Comparison of ENCODE assay signal across 7 cellular contexts in genomic region chr7:94301024-94301588, GRCh38.
DNase-seq lines count a peak whose midpoint lies in the region; ATAC-seq and TF ChIP-seq lines count a peak whose summit lies in the region.

No MANE protein-coding gene starts in this region.

- TF ChIP-seq EP300 in upper lobe of left lung (IDR thresholded peaks at IDR 0.05), result no peak

- H2BK15ac ChIP-seq in IMR-90 (ENCODE audit: low read depth, low read length), result peak overlapping the region; percentile 98

- peak overlapping the region; percentile 100 for H3K23ac ChIP-seq in IMR-90 (ENCODE audit: low read depth, low read length)

- H3K14ac ChIP-seq in IMR-90 (replicated peaks; ENCODE audit: low read depth, low read length), result peak overlapping the region; percentile 100

- POLR2A ChIA-PET in IMR-90 (lab: Charles Lee; ENCODE audit: unreplicated experiment), result interaction anchor here (0.5 to 8.1 kb wide), 8 partner anchors 47 to 132 kb away, joined by 3 to 163 read pairs (median 9); partner anchors contain the start of gene COL1A2

- peak; percentile 98 for DNase-seq in IMR-90
- peak; percentile 67 for DNase-seq in cerebellar cortex (ENCODE audit: low spot score)
- no peak for DNase-seq in left lobe of liver (ENCODE audit: low spot score)
- peak in 1 of 2 donors; percentile 25 for DNase-seq in upper lobe of left lung

- TF ChIP-seq POLR2A in IMR-90 (IDR thresholded peaks at IDR 0.05; ENCODE audit: low read depth, low read length) (peak; percentile 71), upper lobe of left lung (IDR thresholded peaks at IDR 0.05) (no peak)

- ATAC-seq in IMR-90 (ENCODE audit: low read depth) (peak; percentile 80), left lobe of liver (peak; percentile 59), upper lobe of left lung (ENCODE audit: low FRiP score in 2 of 2) (peak; percentile 83 to 91), GM19395 (IDR thresholded peaks at IDR 0.05; ENCODE audit: unreplicated experiment) (no peak), HG03342 (IDR thresholded peaks at IDR 0.05; ENCODE audit: unreplicated experiment) (no peak), HG03095 (IDR thresholded peaks at IDR 0.05; ENCODE audit: unreplicated experiment) (no peak)

- H3K4ac ChIP-seq in IMR-90 (ENCODE audit: low read depth, low read length), result peak overlapping the region; percentile 100

- H2BK120ac ChIP-seq in IMR-90 (ENCODE audit: low read depth, low read length), result peak overlapping the region; percentile 99

- H3K9me3 ChIP-seq in IMR-90 (ENCODE audit: control insufficient read depth, insufficient read depth, low read length) (no peaks in the 10 kb centered on the region), upper lobe of left lung (no peaks in the 10 kb centered on the region)

- CTCF ChIA-PET in IMR-90 (lab: Yijun Ruan, JAX), result interaction anchor here (0.8 to 2.5 kb wide), 5 partner anchors 60 to 102 kb away, joined by 3 to 10 read pairs (median 6); partner anchors contain the start of gene COL1A2

- intact Hi-C loops in IMR-90 (cut with micrococcal nuclease), result loop anchor here (1.0 kb wide), 2 partner anchors 74 to 93 kb away; partner anchors contain the start of gene COL1A2

- H2BK20ac ChIP-seq in IMR-90 (ENCODE audit: low read depth, low read length), result peak overlapping the region; percentile 99

- H3K36me3 ChIP-seq in IMR-90 (ENCODE audit: control insufficient read depth, insufficient read depth, low read length), result no peaks in the 10 kb centered on the region
- H3K36me3 ChIP-seq in upper lobe of left lung, result no peaks in the 10 kb centered on the region

- peaks cover 15 to 36% of the 10 kb centered on the region in 2 experiments for H3K79me1 ChIP-seq in IMR-90 (ENCODE audit: low read depth in 1 of 2, low read length in 2 of 2)

- H3K18ac ChIP-seq in IMR-90 (ENCODE audit: low read depth, low read length), result peak overlapping the region; percentile 98

- TF ChIP-seq CTCF in IMR-90 (conservative IDR thresholded peaks at IDR 0.05; ENCODE audit: low read depth, low read length) (0 out of 2 replicates have a peak, but pooled peaks have one; percentile 26), upper lobe of left lung (IDR thresholded peaks at IDR 0.05) (peak in 1 of 6 experiments; percentile 12)

- H3K4me3 ChIP-seq in IMR-90 (ENCODE audit: insufficient read depth, low read depth, low read length), result peak overlapping the region; percentile 14; the same call in 1 of the 2 replicates
- H3K4me3 ChIP-seq in upper lobe of left lung, result no peak overlapping the region

- H4K8ac ChIP-seq in IMR-90 (ENCODE audit: low read depth in 2 of 2, low read length in 2 of 2), result peak overlapping the region; percentile 95 to 96

- dilution Hi-C loops in IMR-90 (cut with HindIII; ENCODE audit: low sequenced_read_pairs, unreplicated experiment), result no loop called here

- WGBS in IMR-90 (ENCODE audit: extremely low coverage in 2 of 2, insufficient read length in 1 of 2), 2 experiments, result 5% methylated on average over 3 of the region's 6 CpGs; no CpG with 5 or more reads in 1 of the 2 experiments
- WGBS in upper lobe of left lung, 2 donors, result 59 to 66% methylated on average over 5 to 6 of the region's 6 CpGs

- H3K4me1 ChIP-seq in IMR-90 (ENCODE audit: control insufficient read depth, insufficient read depth, low read length), result peaks cover 26% of the 10 kb centered on the region
- H3K4me1 ChIP-seq in upper lobe of left lung, result peaks cover 0 to 11% (median 5%) of the 10 kb centered on the region in 4 donors

- peak overlapping the region; percentile 100 for H2BK5ac ChIP-seq in IMR-90 (ENCODE audit: low read depth, low read length, poor library complexity, severe bottlenecking)

- H2AFZ ChIP-seq in IMR-90 (replicated peaks; ENCODE audit: low read length, poor library complexity), result peak overlapping the region; percentile 59

- H3K4me2 ChIP-seq in IMR-90 (ENCODE audit: low read depth, low read length), result peak overlapping the region; percentile 80

- peak; percentile 42 for TF ChIP-seq RAD21 in IMR-90 (IDR thresholded peaks at IDR 0.05; ENCODE audit: low read length)

- peak overlapping the region; percentile 100 for H2AK5ac ChIP-seq in IMR-90 (ENCODE audit: low read depth, low read length)

- H3K9ac ChIP-seq in IMR-90 (ENCODE audit: low read depth, low read length), result peak overlapping the region; percentile 92

- in situ Hi-C loops in IMR-90 (cut with MboI; ENCODE audit: low sequenced_read_pairs), result no loop called here

- no peaks in the 10 kb centered on the region for H4K20me1 ChIP-seq in IMR-90 (ENCODE audit: insufficient read depth, low read length)

- peak overlapping the region; percentile 100 for H4K91ac ChIP-seq in IMR-90 (ENCODE audit: insufficient read depth, low read depth, low read length)

- H3K9me1 ChIP-seq in IMR-90 (ENCODE audit: insufficient read depth, low read length), result peaks cover 10% of the 10 kb centered on the region

- H2AK9ac ChIP-seq in IMR-90 (replicated peaks; ENCODE audit: low read depth, low read length, poor library complexity), result peak overlapping the region; percentile 86

- no TSS peak for BruUV-seq in IMR-90 (replicated peaks; lab: Mats Ljungman, UMichigan)

- H3K27ac ChIP-seq in IMR-90 (ENCODE audit: insufficient read depth, low read length) (peak overlapping the region; percentile 98), upper lobe of left lung (peak overlapping the region; percentile 42 to 63 (median 47))

- H3K27me3 ChIP-seq in IMR-90 (ENCODE audit: control insufficient read depth, insufficient read depth, low read length) (no peaks in the 10 kb centered on the region), upper lobe of left lung (no peaks in the 10 kb centered on the region)

- H4K5ac ChIP-seq in IMR-90 (ENCODE audit: low read depth, low read length), result peak overlapping the region; percentile 95

- peak overlapping the region; percentile 100 for H3K56ac ChIP-seq in IMR-90 (ENCODE audit: extremely low read depth, insufficient read depth, low read length)

TF ChIP-seq in IMR-90, 13 proteins besides CTCF, POLR2A, EP300 and RAD21:
- TF ChIP-seq NFE2L2 (IDR thresholded peaks at IDR 0.05; ENCODE audit: low read depth, low read length) (peak; percentile 80), SMC3 (IDR thresholded peaks at IDR 0.05; ENCODE audit: low read depth, low read length) (no peak), CEBPB (IDR thresholded peaks at IDR 0.05; ENCODE audit: low read depth, low read length) (no peak), BHLHE40 (IDR thresholded peaks at IDR 0.05; ENCODE audit: low read depth, low read length) (peak; percentile 79), MAFK (IDR thresholded peaks at IDR 0.05; ENCODE audit: low read depth, low read length) (peak; percentile 73), FOS (IDR thresholded peaks at IDR 0.05; ENCODE audit: low read depth, low read length) (peak; percentile 97), RCOR1 (IDR thresholded peaks at IDR 0.05; ENCODE audit: insufficient replicate concordance, low read length) (no peak), MAZ (IDR thresholded peaks at IDR 0.05; ENCODE audit: borderline replicate concordance, low read depth, low read length) (peak; percentile 85)
- TF ChIP-seq, protein P1, sequence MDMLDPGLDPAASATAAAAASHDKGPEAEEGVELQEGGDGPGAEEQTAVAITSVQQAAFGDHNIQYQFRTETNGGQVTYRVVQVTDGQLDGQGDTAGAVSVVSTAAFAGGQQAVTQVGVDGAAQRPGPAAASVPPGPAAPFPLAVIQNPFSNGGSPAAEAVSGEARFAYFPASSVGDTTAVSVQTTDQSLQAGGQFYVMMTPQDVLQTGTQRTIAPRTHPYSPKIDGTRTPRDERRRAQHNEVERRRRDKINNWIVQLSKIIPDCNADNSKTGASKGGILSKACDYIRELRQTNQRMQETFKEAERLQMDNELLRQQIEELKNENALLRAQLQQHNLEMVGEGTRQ (IDR thresholded peaks at IDR 0.05; ENCODE audit: low read depth, low read length), result no peak
- TF ChIP-seq, protein P2, sequence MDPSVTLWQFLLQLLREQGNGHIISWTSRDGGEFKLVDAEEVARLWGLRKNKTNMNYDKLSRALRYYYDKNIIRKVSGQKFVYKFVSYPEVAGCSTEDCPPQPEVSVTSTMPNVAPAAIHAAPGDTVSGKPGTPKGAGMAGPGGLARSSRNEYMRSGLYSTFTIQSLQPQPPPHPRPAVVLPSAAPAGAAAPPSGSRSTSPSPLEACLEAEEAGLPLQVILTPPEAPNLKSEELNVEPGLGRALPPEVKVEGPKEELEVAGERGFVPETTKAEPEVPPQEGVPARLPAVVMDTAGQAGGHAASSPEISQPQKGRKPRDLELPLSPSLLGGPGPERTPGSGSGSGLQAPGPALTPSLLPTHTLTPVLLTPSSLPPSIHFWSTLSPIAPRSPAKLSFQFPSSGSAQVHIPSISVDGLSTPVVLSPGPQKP (IDR thresholded peaks at IDR 0.05; ENCODE audit: borderline replicate concordance, low read depth, low read length), result no peak

Comparison
In these comparisons a context has a peak if more than half of its experiments do, and no peak if none do; other contexts are left out.
1. ATAC-seq: peak in IMR-90 (single experiment), left lobe of liver (single experiment) and upper lobe of left lung (2 of 2); none in GM19395 (single experiment), HG03342 (single experiment) and HG03095 (single experiment).